Comparison of ENCODE assay signal across 16 cellular contexts in genomic region chr3:110579841-110580550, GRCh38.
A peak's percentile ranks its signal among the peaks of the same experiment; 100 is the strongest.
DNase-seq lines count a peak whose midpoint lies in the region; ATAC-seq and TF ChIP-seq lines count a peak whose summit lies in the region.
"Had no signal": no experiment of that assay in that cellular context is flagged by ENCODE, and none has a peak within 500 bp of the region (broad histone marks: within the 10 kb centered on the region; RNA-seq: fewer than 3 reads in every experiment).

No MANE protein-coding gene starts in this region.

- H3K27ac ChIP-seq in transverse colon (no peak overlapping the region), OCI-LY7 (ENCODE audit: low read depth, low read length, poor library complexity, severe bottlenecking) (no peak overlapping the region)
- H3K27ac ChIP-seq: lower lobe of right lung, sigmoid colon had no signal

- CTCF ChIA-PET in OCI-LY7 (lab: Charles Lee; ENCODE audit: unreplicated experiment): no interaction called here

- in situ Hi-C loops in transverse colon (cut with MboI; ENCODE audit: low pct_ligation_motif_present in 1 of 4, low pct_unique_long_range_greater_than_20kb in 1 of 4, low sequenced_read_pairs in 3 of 4): no loop called here

- no peak overlapping the region for H3K4me2 ChIP-seq in OCI-LY7 (ENCODE audit: low read length)

- H3K4me1 ChIP-seq in transverse colon (no peaks in the 10 kb centered on the region), OCI-LY7 (ENCODE audit: insufficient read depth, low read length, poor library complexity, severe bottlenecking) (no peaks in the 10 kb centered on the region)
- H3K4me1 ChIP-seq: lower lobe of right lung, sigmoid colon had no signal

- WGBS in transverse colon (ENCODE audit: low coverage in 1 of 2), 2 donors: 78 to 83% methylated on average over 4 of the region's 4 CpGs

- no peaks in the 10 kb centered on the region for H3K9me3 Mint-ChIP-seq in HFFc6
- H3K9me3 Mint-ChIP-seq: activated naive CD4-positive, alpha-beta T cell treated with anti-CD3 and anti-CD28 coated beads, Interleukin-2, amount 10 ng/mL, durations not matched to agents 7 days and 5 days; nephron progenitor cell; stimulated activated effector memory CD8-positive, alpha-beta T cell treated with anti-CD3 and anti-CD28 coated beads, Interleukin-12 subunit alpha, Interleukin-12 subunit beta, amount 100 ng/mL, for 72 hours had no signal

- H3K36me3 Mint-ChIP-seq in HFFc6 (ENCODE audit: low read depth): no peaks in the 10 kb centered on the region
- H3K36me3 Mint-ChIP-seq: activated naive CD4-positive, alpha-beta T cell treated with anti-CD3 and anti-CD28 coated beads, Interleukin-2, amount 10 ng/mL, durations not matched to agents 7 days and 5 days; IgD-negative memory B cell; stimulated activated effector memory CD8-positive, alpha-beta T cell treated with anti-CD3 and anti-CD28 coated beads, Interleukin-12 subunit alpha, Interleukin-12 subunit beta, amount 100 ng/mL, for 72 hours had no signal

- H3K9me2 ChIP-seq in OCI-LY7 (ENCODE audit: insufficient read depth, low read length): no peaks in the 10 kb centered on the region

- TF ChIP-seq EP300 in transverse colon (IDR thresholded peaks at IDR 0.05; ENCODE audit: low read depth): no peak

- TF ChIP-seq POLR2A in transverse colon (IDR thresholded peaks at IDR 0.05): no peak

- TF ChIP-seq CTCF in HFFc6 (IDR thresholded peaks at IDR 0.05): no peak
- no peak for TF ChIP-seq CTCF in foreskin fibroblast (IDR thresholded peaks at IDR 0.05; ENCODE audit: low read depth, low read length)
- no peak for TF ChIP-seq CTCF in transverse colon (IDR thresholded peaks at IDR 0.05)
- TF ChIP-seq CTCF in OCI-LY7 (conservative IDR thresholded peaks at IDR 0.05; ENCODE audit: low read length): no peak
- no peak for TF ChIP-seq CTCF in GM20000 (IDR thresholded peaks at IDR 0.05; ENCODE audit: extremely low read depth, missing control alignments)

- H4K20me1 ChIP-seq in OCI-LY7 (ENCODE audit: insufficient read depth, low read length): no peaks in the 10 kb centered on the region

- DNase-seq in HFFc6 (peak; percentile 46), amniotic stem cell (lab: John Stamatoyannopoulos, UW) (peak; percentile 31), foreskin fibroblast (peak; percentile 65 to 85), smooth muscle cell of the brain vasculature (ENCODE audit: low read depth, low spot score) (peak; percentile 33), transverse colon (no peak), OCI-LY7 (ENCODE audit: low spot score) (no peak), GM20000 (ENCODE audit: low spot score) (no peak)
- DNase-seq: activated naive CD4-positive, alpha-beta T cell treated with anti-CD3 and anti-CD28 coated beads, Interleukin-2, amount 10 ng/mL, durations not matched to agents 7 days and 5 days; lower lobe of right lung; NCI-H1092 treated with DMSO at 0.1 percent for 48 hours; NCI-H2227 treated with DMSO at 0.1 percent for 48 hours; nephron progenitor cell; sigmoid colon had no signal

- no peaks in the 10 kb centered on the region for H3K27me3 Mint-ChIP-seq in HFFc6 (ENCODE audit: insufficient read depth)
- H3K27me3 Mint-ChIP-seq: activated naive CD4-positive, alpha-beta T cell treated with anti-CD3 and anti-CD28 coated beads, Interleukin-2, amount 10 ng/mL, durations not matched to agents 7 days and 5 days; IgD-negative memory B cell had no signal

- no peak overlapping the region for H2AFZ ChIP-seq in OCI-LY7 (ENCODE audit: low read length)

- H3K27ac Mint-ChIP-seq in HFFc6: peak overlapping the region; percentile 95
- H3K27ac Mint-ChIP-seq: activated naive CD4-positive, alpha-beta T cell treated with anti-CD3 and anti-CD28 coated beads, Interleukin-2, amount 10 ng/mL, durations not matched to agents 7 days and 5 days; IgD-negative memory B cell; nephron progenitor cell; stimulated activated effector memory CD8-positive, alpha-beta T cell treated with anti-CD3 and anti-CD28 coated beads, Interleukin-12 subunit alpha, Interleukin-12 subunit beta, amount 100 ng/mL, for 72 hours had no signal

- POLR2A ChIA-PET in OCI-LY7 (lab: Charles Lee): interaction anchor here (0.6 kb wide), 1 partner anchor 23 kb away, joined by 3 read pairs; no protein-coding TSS in a partner anchor

- H3K36me3 ChIP-seq in transverse colon (no peaks in the 10 kb centered on the region), OCI-LY7 (ENCODE audit: insufficient read depth, low read length) (no peaks in the 10 kb centered on the region)
- H3K36me3 ChIP-seq: lower lobe of right lung, sigmoid colon had no signal

- H3K9me3 ChIP-seq in transverse colon (no peaks in the 10 kb centered on the region), OCI-LY7 (ENCODE audit: low read length) (no peaks in the 10 kb centered on the region)
- H3K9me3 ChIP-seq: lower lobe of right lung, sigmoid colon had no signal

- no TSS peak for BruUV-seq in OCI-LY7 (replicated peaks; lab: Mats Ljungman, UMichigan)

- no peaks in the 10 kb centered on the region for H3K27me3 ChIP-seq in transverse colon
- H3K27me3 ChIP-seq: sigmoid colon had no signal

- intact Hi-C loops in transverse colon (cut with DNase I; ENCODE audit: low total_unique reads): no loop called here
- intact Hi-C loops in OCI-LY7 (cut with micrococcal nuclease; ENCODE audit: unreplicated experiment): no loop called here

- peaks cover 86% of the 10 kb centered on the region for H3K4me1 Mint-ChIP-seq in HFFc6 (ENCODE audit: low read depth)
- H3K4me1 Mint-ChIP-seq: activated naive CD4-positive, alpha-beta T cell treated with anti-CD3 and anti-CD28 coated beads, Interleukin-2, amount 10 ng/mL, durations not matched to agents 7 days and 5 days; IgD-negative memory B cell; stimulated activated effector memory CD8-positive, alpha-beta T cell treated with anti-CD3 and anti-CD28 coated beads, Interleukin-12 subunit alpha, Interleukin-12 subunit beta, amount 100 ng/mL, for 72 hours had no signal

- H3K4me3 ChIP-seq in foreskin fibroblast (ENCODE audit: low read depth in 1 of 2, low read length in 2 of 2) (no peak overlapping the region), transverse colon (no peak overlapping the region), OCI-LY7 (ENCODE audit: low read depth, low read length, poor library complexity, severe bottlenecking) (no peak overlapping the region)
- H3K4me3 ChIP-seq: lower lobe of right lung, sigmoid colon had no signal

- peak overlapping the region; percentile 48 for H3K4me3 Mint-ChIP-seq in HFFc6
- H3K4me3 Mint-ChIP-seq: activated naive CD4-positive, alpha-beta T cell treated with anti-CD3 and anti-CD28 coated beads, Interleukin-2, amount 10 ng/mL, durations not matched to agents 7 days and 5 days; IgD-negative memory B cell; nephron progenitor cell; stimulated activated effector memory CD8-positive, alpha-beta T cell treated with anti-CD3 and anti-CD28 coated beads, Interleukin-12 subunit alpha, Interleukin-12 subunit beta, amount 100 ng/mL, for 72 hours had no signal

- H3K79me2 ChIP-seq in OCI-LY7 (ENCODE audit: insufficient read depth, low read depth, low read length): no peaks in the 10 kb centered on the region

- ATAC-seq in GM21786 (IDR thresholded peaks at IDR 0.05; ENCODE audit: unreplicated experiment): no peak
- ATAC-seq: lower lobe of right lung; stimulated activated effector memory CD8-positive, alpha-beta T cell treated with anti-CD3 and anti-CD28 coated beads, Interleukin-12 subunit alpha, Interleukin-12 subunit beta, amount 100 ng/mL, for 72 hours had no signal

Comparison
In these comparisons a context has a peak if more than half of its experiments do, and no peak if none do; other contexts are left out.
1. DNase-seq: peak in HFFc6 (single experiment), amniotic stem cell (single experiment), foreskin fibroblast (2 of 2) and smooth muscle cell of the brain vasculature (single experiment); none in transverse colon (single experiment), OCI-LY7 (single experiment) and GM20000 (single experiment).